In the genomic region with DNA sequence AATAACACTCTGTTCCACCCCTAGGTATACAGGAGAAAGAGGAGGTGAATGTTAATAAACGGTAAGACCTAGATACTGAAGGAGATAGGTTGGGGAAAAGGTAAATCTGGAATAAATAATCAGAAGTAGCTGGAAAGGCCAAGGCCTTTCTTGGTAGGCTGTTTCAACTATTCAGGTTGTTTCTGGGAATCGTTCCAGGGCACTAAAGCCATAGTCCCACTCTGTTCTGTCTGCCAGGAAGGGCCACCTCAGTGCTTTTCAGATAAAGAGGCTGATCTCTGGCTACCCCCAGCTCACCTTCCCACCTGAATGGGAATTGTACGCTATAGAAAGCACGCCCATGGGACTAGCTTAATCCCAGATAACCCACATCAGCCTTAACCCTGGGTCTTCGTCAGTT, we compare ENCODE assay signal across 19 cellular contexts. TPM values are rescaled to one million over a fixed set of nuclear protein-coding genes. Genes with fewer than 3 reads are reported as not detected.
DNase-seq lines count a peak whose midpoint lies in the region; ATAC-seq, FAIRE-seq and TF ChIP-seq lines count a peak whose summit lies in the region.
"Had no signal": no experiment of that assay in that cellular context is flagged by ENCODE, and none has a peak within 500 bp of the region (broad histone marks: within the 10 kb centered on the region; RNA-seq: fewer than 3 reads in every experiment).

No MANE protein-coding gene starts in this region.

- H3K4me1 ChIP-seq in pancreas = peaks cover 0 to 3% (median 0%) of the 10 kb centered on the region in 3 donors
- H3K4me1 ChIP-seq: HAP-1 had no signal

- peaks cover 32% of the 10 kb centered on the region for H3K4me1 Mint-ChIP-seq in stimulated activated naive CD8-positive, alpha-beta T cell treated with anti-CD3 and anti-CD28 coated beads, Interleukin-15, Interleukin-2, amounts not matched to agents 100 ng/mL and 50 ng/mL, for 24 hours (ENCODE audit: low read depth)
- H3K4me1 Mint-ChIP-seq in activated naive CD8-positive, alpha-beta T cell treated with anti-CD3 and anti-CD28 coated beads, Interleukin-2, amount 50 U/mL, for 24 hours = peaks cover 30% of the 10 kb centered on the region
- no peaks in the 10 kb centered on the region for H3K4me1 Mint-ChIP-seq in osteocyte (ENCODE audit: unreplicated experiment)
- H3K4me1 Mint-ChIP-seq: CD14-positive monocyte had no signal

- peaks cover 62% of the 10 kb centered on the region for H3K36me3 Mint-ChIP-seq in stimulated activated naive CD8-positive, alpha-beta T cell treated with anti-CD3 and anti-CD28 coated beads, Interleukin-15, Interleukin-2, amounts not matched to agents 100 ng/mL and 50 ng/mL, for 24 hours (ENCODE audit: low read depth)
- H3K36me3 Mint-ChIP-seq in activated naive CD8-positive, alpha-beta T cell treated with anti-CD3 and anti-CD28 coated beads, Interleukin-2, amount 50 U/mL, for 24 hours (ENCODE audit: low read depth) = peaks cover 54% of the 10 kb centered on the region
- H3K36me3 Mint-ChIP-seq in osteocyte (ENCODE audit: unreplicated experiment) = peaks cover 33% of the 10 kb centered on the region

- no peaks in the 10 kb centered on the region for H3K27me3 ChIP-seq in pancreas

- peaks cover 2 to 59% (median 11%) of the 10 kb centered on the region in 3 donors for H3K36me3 ChIP-seq in pancreas

- H3K27ac Mint-ChIP-seq in stimulated activated naive CD8-positive, alpha-beta T cell treated with anti-CD3 and anti-CD28 coated beads, Interleukin-15, Interleukin-2, amounts not matched to agents 100 ng/mL and 50 ng/mL, for 24 hours = peak overlapping the region; percentile 59
- peak overlapping the region; percentile 76 for H3K27ac Mint-ChIP-seq in activated naive CD8-positive, alpha-beta T cell treated with anti-CD3 and anti-CD28 coated beads, Interleukin-2, amount 50 U/mL, for 24 hours
- no peak overlapping the region for H3K27ac Mint-ChIP-seq in osteocyte (ENCODE audit: unreplicated experiment)

- DNase-seq in stimulated activated naive CD8-positive, alpha-beta T cell treated with anti-CD3 and anti-CD28 coated beads, Interleukin-15, Interleukin-2, amounts not matched to agents 100 U/mL and 50 U/mL, for 24 hours = no peak
- no peak for DNase-seq in activated naive CD8-positive, alpha-beta T cell treated with anti-CD3 and anti-CD28 coated beads, Interleukin-2, amount 50 U/mL, for 24 hours
- DNase-seq in pancreas (no peak), osteocyte (ENCODE audit: extremely low spot score, unreplicated experiment) (no peak), medulla oblongata (ENCODE audit: extremely low spot score) (no peak)
- DNase-seq: CD8-positive, alpha-beta T cell; COR-L47; DMS153; DMS79 treated with DMSO at 0.1 percent for 48 hours; EL had no signal

- no peak overlapping the region for H3K27ac ChIP-seq in pancreas
- H3K27ac ChIP-seq: HL-60 had no signal

- TF ChIP-seq CTCF in pancreas (IDR thresholded peaks at IDR 0.05) (no peak), osteocyte (IDR thresholded peaks at IDR 0.05) (no peak)

- H3K9me3 ChIP-seq in pancreas = no peaks in the 10 kb centered on the region
- H3K9me3 ChIP-seq: HAP-1 had no signal

- no peak for ATAC-seq in stimulated activated naive CD8-positive, alpha-beta T cell treated with anti-CD3 and anti-CD28 coated beads, Interleukin-15, Interleukin-2, amounts not matched to agents 100 U/mL and 50 U/mL, for 24 hours
- no peak for ATAC-seq in activated naive CD8-positive, alpha-beta T cell treated with anti-CD3 and anti-CD28 coated beads, Interleukin-2, amount 50 U/mL, for 24 hours
- ATAC-seq in pancreas = peak in 3 of 4 donors; percentile 42 to 54 (median 51)
- no peak for ATAC-seq in GM18861 (IDR thresholded peaks at IDR 0.05; ENCODE audit: unreplicated experiment)
- ATAC-seq: CD8-positive, alpha-beta T cell had no signal

- H3K4me3 ChIP-seq in pancreas = no peak overlapping the region
- H3K4me3 ChIP-seq: HAP-1 had no signal

- no peaks in the 10 kb centered on the region for H3K9me3 Mint-ChIP-seq in stimulated activated naive CD8-positive, alpha-beta T cell treated with anti-CD3 and anti-CD28 coated beads, Interleukin-15, Interleukin-2, amounts not matched to agents 100 ng/mL and 50 ng/mL, for 24 hours
- no peaks in the 10 kb centered on the region for H3K9me3 Mint-ChIP-seq in activated naive CD8-positive, alpha-beta T cell treated with anti-CD3 and anti-CD28 coated beads, Interleukin-2, amount 50 U/mL, for 24 hours
- no peaks in the 10 kb centered on the region for H3K9me3 Mint-ChIP-seq in osteocyte (ENCODE audit: unreplicated experiment)
- H3K9me3 Mint-ChIP-seq: CD14-positive monocyte; CD8-positive, alpha-beta T cell had no signal

- FAIRE-seq in pancreas (lab: Jason Lieb, UNC) = no peak
- FAIRE-seq: D721Med, G401.6, GM12891, H1 had no signal

- intact Hi-C loops in pancreas (cut with DNase I) = no loop called here

- no peaks in the 10 kb centered on the region for H3K27me3 Mint-ChIP-seq in stimulated activated naive CD8-positive, alpha-beta T cell treated with anti-CD3 and anti-CD28 coated beads, Interleukin-15, Interleukin-2, amounts not matched to agents 100 ng/mL and 50 ng/mL, for 24 hours
- no peaks in the 10 kb centered on the region for H3K27me3 Mint-ChIP-seq in activated naive CD8-positive, alpha-beta T cell treated with anti-CD3 and anti-CD28 coated beads, Interleukin-2, amount 50 U/mL, for 24 hours
- no peaks in the 10 kb centered on the region for H3K27me3 Mint-ChIP-seq in osteocyte (ENCODE audit: unreplicated experiment)

- 53 to 54% methylated on average over 5 of the region's 5 CpGs for WGBS in pancreas, 2 donors

- H3K4me3 Mint-ChIP-seq in stimulated activated naive CD8-positive, alpha-beta T cell treated with anti-CD3 and anti-CD28 coated beads, Interleukin-15, Interleukin-2, amounts not matched to agents 100 ng/mL and 50 ng/mL, for 24 hours = no peak overlapping the region
- no peak overlapping the region for H3K4me3 Mint-ChIP-seq in activated naive CD8-positive, alpha-beta T cell treated with anti-CD3 and anti-CD28 coated beads, Interleukin-2, amount 50 U/mL, for 24 hours
- no peak overlapping the region for H3K4me3 Mint-ChIP-seq in osteocyte (ENCODE audit: unreplicated experiment)
- H3K4me3 Mint-ChIP-seq: CD14-positive monocyte; CD8-positive, alpha-beta T cell had no signal

RNA-seq across cellular contexts. Expression of gene DCAF12, which starts 32.9 kb away (rescaled TPM):
- total RNA-seq in pancreas = 10 to 100 TPM; 12.0 to 22.1 (median 15.0) TPM
- 10 to 100 TPM in 1 of 2 donors, 1 to 10 TPM in 1; 5.7 to 11.7 TPM for polyA plus RNA-seq in pancreas
- 33.9 and 36.6 TPM in 2 replicates for total RNA-seq in osteocyte

RNA-seq across cellular contexts. Expression of gene UBAP2, which starts 44.9 kb away (rescaled TPM):
- total RNA-seq in pancreas (10 to 100 TPM; 12.4 to 22.8 (median 15.1) TPM), osteocyte (39.9 and 40.6 TPM in 2 replicates)
- polyA plus RNA-seq in pancreas = 10 to 100 TPM; 10.3 to 11.8 TPM

Comparison
In these comparisons a context has a peak if more than half of its experiments do, and no peak if none do; other contexts are left out.
1. ATAC-seq: peak in pancreas (3 of 4); none in stimulated activated naive CD8-positive, alpha-beta T cell treated with anti-CD3 and anti-CD28 coated beads, Interleukin-15, Interleukin-2, amounts not matched to agents 100 U/mL and 50 U/mL, for 24 hours (single experiment), activated naive CD8-positive, alpha-beta T cell treated with anti-CD3 and anti-CD28 coated beads, Interleukin-2, amount 50 U/mL, for 24 hours (single experiment) and GM18861 (single experiment).